Comparison of ENCODE assay signal across 18 cellular contexts in genomic region chr15:32683231-32683630, GRCh38. TPM values are rescaled to one million over a fixed set of nuclear protein-coding genes. Genes with fewer than 3 reads are reported as not detected.
"Had no signal": no experiment of that assay in that cellular context is flagged by ENCODE, and none has a peak within 500 bp of the region (broad histone marks: within the 10 kb centered on the region; RNA-seq: fewer than 3 reads in every experiment).

No MANE protein-coding gene starts in this region.

- H3K27ac ChIP-seq: gastrocnemius medialis, left lung, pancreas, transverse colon had no signal

- H3K27me3 Mint-ChIP-seq: activated T-helper 17 cell treated with anti-CD3 and anti-CD28 coated beads, Interleukin-2, amount 50 U/mL, for 72 hours; stimulated activated naive B cell treated with anti-CD40 and anti-IgM and Interleukin-4, amounts not matched to agents 10 μg/mL and 1 μg/mL and 100 μg/mL, for 72 hours had no signal

- H3K9me3 ChIP-seq: esophagus squamous epithelium, gastrocnemius medialis, left lung, pancreas, transverse colon had no signal

- ATAC-seq: stimulated activated naive B cell treated with anti-CD40 and anti-IgM and Interleukin-4, amounts not matched to agents 10 μg/mL and 1 μg/mL and 100 μg/mL, for 72 hours had no signal

- H3K4me3 Mint-ChIP-seq: activated T-helper 17 cell treated with anti-CD3 and anti-CD28 coated beads, Interleukin-2, amount 50 U/mL, for 72 hours; neural crest cell; stimulated activated naive B cell treated with anti-CD40 and anti-IgM and Interleukin-4, amounts not matched to agents 10 μg/mL and 1 μg/mL and 100 μg/mL, for 72 hours; T-helper 2 cell treated with Interferon-gamma antibody and Interleukin-4, amounts not matched to agents 5 μg/mL and 100 μg/mL, for 36 hours had no signal

- FAIRE-seq: pancreas had no signal

- H3K36me3 ChIP-seq: esophagus squamous epithelium, gastrocnemius medialis, left lung, pancreas, transverse colon had no signal

- H3K36me3 Mint-ChIP-seq: activated naive CD4-positive, alpha-beta T cell treated with anti-CD3 and anti-CD28 coated beads, Interleukin-2, amount 50 U/mL, for 72 hours; stimulated activated naive B cell treated with anti-CD40 and anti-IgM and Interleukin-4, amounts not matched to agents 10 μg/mL and 1 μg/mL and 100 μg/mL, for 72 hours had no signal

- DNase-seq: activated CD4-positive, alpha-beta T cell treated with anti-CD3 and anti-CD28 coated beads, Interleukin-2, amount 50 U/mL, for 1 hour; activated T-cell treated with anti-CD3 and anti-CD28 coated beads for 4 hours; amygdala; esophagus squamous epithelium; gastrocnemius medialis; islet precursor cell; left lung; mesendoderm; pancreas; retina; stimulated activated naive B cell treated with anti-CD40 and anti-IgM and Interleukin-4, amounts not matched to agents 10 μg/mL and 1 μg/mL and 100 μg/mL, for 72 hours; transverse colon had no signal

- H3K27ac Mint-ChIP-seq: activated T-helper 17 cell treated with anti-CD3 and anti-CD28 coated beads, Interleukin-2, amount 50 U/mL, for 72 hours; stimulated activated naive B cell treated with anti-CD40 and anti-IgM and Interleukin-4, amounts not matched to agents 10 μg/mL and 1 μg/mL and 100 μg/mL, for 72 hours; T-helper 2 cell treated with Interferon-gamma antibody and Interleukin-4, amounts not matched to agents 5 μg/mL and 100 μg/mL, for 36 hours had no signal

- H3K27me3 ChIP-seq: esophagus squamous epithelium, gastrocnemius medialis, left lung, pancreas, transverse colon had no signal

- H3K4me1 ChIP-seq: gastrocnemius medialis, pancreas had no signal

- H3K4me3 ChIP-seq: esophagus squamous epithelium, gastrocnemius medialis, left lung, pancreas, skin epidermis, transverse colon had no signal

- H3K4me1 Mint-ChIP-seq: activated T-helper 17 cell treated with anti-CD3 and anti-CD28 coated beads, Interleukin-2, amount 50 U/mL, for 72 hours; neural crest cell had no signal

- H3K9me3 Mint-ChIP-seq: activated naive CD4-positive, alpha-beta T cell treated with anti-CD3 and anti-CD28 coated beads, Interleukin-2, amount 50 U/mL, for 72 hours; neural crest cell; T-helper 2 cell treated with Interferon-gamma antibody and Interleukin-4, amounts not matched to agents 5 μg/mL and 100 μg/mL, for 36 hours had no signal

RNA-seq across cellular contexts. Expression of gene GREM1, which starts 34.6 kb away (rescaled TPM):
- total RNA-seq: activated CD8-positive, alpha-beta memory T cell treated with anti-CD3 and anti-CD28 coated beads for 36 hours; activated naive CD4-positive, alpha-beta T cell treated with anti-CD3 and anti-CD28 coated beads, Interleukin-2, amount 50 U/mL, for 72 hours; activated T-helper 17 cell treated with anti-CD3 and anti-CD28 coated beads, Interleukin-2, amount 50 U/mL, for 72 hours had no signal
